ENCODE assay signal across 28 cellular contexts in genomic region chr9:96047116-96047639, GRCh38.
DNase-seq lines count a peak whose midpoint lies in the region; ATAC-seq, FAIRE-seq and TF ChIP-seq lines count a peak whose summit lies in the region.
"Had no signal": no experiment of that assay in that cellular context is flagged by ENCODE, and none has a peak within 500 bp of the region (broad histone marks: within the 10 kb centered on the region; RNA-seq: fewer than 3 reads in every experiment).

No MANE protein-coding gene starts in this region.

- H3K4me3 Mint-ChIP-seq in MCF 10A (ENCODE audit: unreplicated experiment): no peak overlapping the region
- H3K4me3 Mint-ChIP-seq: central memory CD8-positive, alpha-beta T cell; IgD-negative memory B cell had no signal

- peak overlapping the region; percentile 22 for H3K9ac ChIP-seq in SK-N-MC (ENCODE audit: insufficient read length)

- H3K4me3 ChIP-seq in SK-N-MC (no peak overlapping the region), pancreas (no peak overlapping the region), urinary bladder (ENCODE audit: low read depth, low read length) (no peak overlapping the region)
- H3K4me3 ChIP-seq: left ventricle myocardium inferior, thoracic aorta had no signal

- POLR2A ChIA-PET in MCF 10A (lab: Yijun Ruan, JAX): no interaction called here

- H3K4me1 Mint-ChIP-seq in MCF 10A (ENCODE audit: insufficient read depth, unreplicated experiment): no peaks in the 10 kb centered on the region
- H3K4me1 Mint-ChIP-seq: central memory CD8-positive, alpha-beta T cell; IgD-negative memory B cell had no signal

- no peak for ATAC-seq in pancreas
- ATAC-seq in HG03139 (IDR thresholded peaks at IDR 0.05; ENCODE audit: unreplicated experiment): no peak
- ATAC-seq: esophagus mucosa, HCT116, Panc1 had no signal

- 94% methylated on average over 16 of the region's 16 CpGs for WGBS in pancreas, 2 donors
- WGBS in urinary bladder: 95% methylated on average over 16 of the region's 16 CpGs

- no peaks in the 10 kb centered on the region for H3K9me3 Mint-ChIP-seq in MCF 10A (ENCODE audit: unreplicated experiment)
- H3K9me3 Mint-ChIP-seq: central memory CD8-positive, alpha-beta T cell had no signal

- DNase-seq in SK-N-MC (ENCODE audit: low read depth, low spot score): no peak
- no peak for DNase-seq in pancreas
- DNase-seq in MCF 10A (ENCODE audit: unreplicated experiment): no peak
- DNase-seq in globus pallidus (ENCODE audit: low spot score): no peak
- DNase-seq: activated CD4-positive, alpha-beta T cell treated with anti-CD3 and anti-CD28 coated beads for 4 hours; activated gamma-delta T cell; Caco-2; dermis blood vessel endothelial cell; islet precursor cell; left ventricle myocardium inferior; mesendoderm; NCI-H146; NCI-H345; NCI-H748 treated with DMSO at 0.1 percent for 48 hours; occipital lobe; SHP77; SW 1271; T-helper 9 cell had no signal

- H3K4me1 ChIP-seq in pancreas: peaks cover 19 to 35% (median 21%) of the 10 kb centered on the region in 3 donors
- H3K4me1 ChIP-seq in urinary bladder (ENCODE audit: insufficient read depth): no peaks in the 10 kb centered on the region
- H3K4me1 ChIP-seq: left ventricle myocardium inferior had no signal

- no peaks in the 10 kb centered on the region for H3K36me3 ChIP-seq in SK-N-MC (ENCODE audit: insufficient read depth, low read length)
- no peaks in the 10 kb centered on the region for H3K36me3 ChIP-seq in pancreas
- no peaks in the 10 kb centered on the region for H3K36me3 ChIP-seq in urinary bladder (ENCODE audit: insufficient read depth)
- H3K36me3 ChIP-seq: left ventricle myocardium inferior, thoracic aorta had no signal

- CTCF ChIA-PET in MCF 10A (lab: Yijun Ruan, JAX): no interaction called here

- H3K9me3 ChIP-seq in SK-N-MC (ENCODE audit: low read depth, low read length) (no peaks in the 10 kb centered on the region), pancreas (no peaks in the 10 kb centered on the region)
- H3K9me3 ChIP-seq: Caco-2, left ventricle myocardium inferior, thoracic aorta had no signal

- H3K36me3 Mint-ChIP-seq in MCF 10A (ENCODE audit: insufficient read depth, unreplicated experiment): no peaks in the 10 kb centered on the region

- no peak for FAIRE-seq in pancreas (lab: Jason Lieb, UNC)

- no peak overlapping the region for H3K27ac ChIP-seq in SK-N-MC
- peak overlapping the region; percentile 54 for H3K27ac ChIP-seq in cingulate gyrus (ENCODE audit: low read depth, low read length)
- H3K27ac ChIP-seq in pancreas: peak overlapping the region; percentile 93 to 98 (median 95)
- peak overlapping the region; percentile 41 for H3K27ac ChIP-seq in urinary bladder (ENCODE audit: low read depth)
- H3K27ac ChIP-seq: C4-2B, left ventricle myocardium inferior had no signal

- H3K27me3 Mint-ChIP-seq in MCF 10A (ENCODE audit: insufficient read depth, unreplicated experiment): peaks cover 22% of the 10 kb centered on the region

- no peak for TF ChIP-seq CTCF in pancreas (IDR thresholded peaks at IDR 0.05)
- TF ChIP-seq CTCF in MCF 10A (IDR thresholded peaks at IDR 0.05; ENCODE audit: unreplicated experiment): no peak

- no peak overlapping the region for H3K27ac Mint-ChIP-seq in MCF 10A (ENCODE audit: low read depth, unreplicated experiment)
- H3K27ac Mint-ChIP-seq: IgD-negative memory B cell had no signal

- BruUV-seq in MCF 10A (replicated peaks; lab: Mats Ljungman, UMichigan): no TSS peak

- H3K27me3 ChIP-seq in pancreas: no peaks in the 10 kb centered on the region

- intact Hi-C loops in pancreas (cut with DNase I): no loop called here
- intact Hi-C loops in MCF 10A (cut with micrococcal nuclease): no loop called here
